1 cellular context compared by ENCODE assay signal in the genomic region with DNA sequence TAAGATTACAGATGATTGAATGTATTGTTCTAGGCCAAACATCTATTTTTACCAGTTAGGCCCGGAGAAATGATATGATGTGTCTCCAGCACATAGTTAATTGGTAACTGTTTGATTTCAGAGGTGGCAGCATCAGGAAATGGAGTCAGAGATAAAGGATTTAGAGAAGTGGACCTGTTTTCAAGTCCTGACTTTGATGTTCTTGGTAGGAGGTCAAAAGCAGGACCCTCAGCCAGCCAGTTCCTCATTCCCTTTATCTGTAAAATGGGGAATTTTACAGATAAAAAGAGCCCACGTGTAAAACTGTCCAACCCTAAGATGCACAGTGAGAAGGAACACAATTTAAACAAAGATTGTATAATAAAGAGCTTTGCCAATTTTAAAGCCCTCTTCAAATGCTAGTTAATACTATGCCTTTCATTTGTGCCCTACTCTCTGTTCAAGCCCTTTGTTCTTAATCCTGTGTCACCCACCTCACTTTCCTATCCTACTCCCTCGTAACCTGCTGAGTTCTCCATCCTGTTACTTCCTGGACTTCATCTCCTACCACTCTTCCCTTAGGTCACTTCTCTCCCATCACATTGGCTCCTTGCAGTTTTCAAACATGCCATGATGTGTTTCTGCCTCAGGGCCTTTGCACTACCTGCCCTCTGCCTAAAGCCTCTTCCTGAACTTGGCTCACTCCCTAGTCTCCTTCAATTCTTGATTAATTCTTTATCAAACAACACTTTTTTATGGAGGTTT.
A peak's percentile ranks its signal among the peaks of the same experiment; 100 is the strongest.
TF ChIP-seq lines count a peak whose summit lies in the region.

No MANE protein-coding gene starts in this region.

TF ChIP-seq in HepG2, 621 proteins besides CTCF, POLR2A, EP300 and RAD21 (continued from another document and continues in another):
- TF ChIP-seq ZNF331 (CRISPR knock-in tag; IDR thresholded peaks at IDR 0.05) (no peak), NCOA2 (CRISPR knock-in tag; IDR thresholded peaks at IDR 0.05) (peak; percentile 88), ZNF891 (CRISPR knock-in tag; IDR thresholded peaks at IDR 0.05) (no peak), HMG20A (CRISPR knock-in tag; IDR thresholded peaks at IDR 0.05; ENCODE audit: borderline replicate concordance) (peak; percentile 79; the same call in 1 of the 2 replicates), RCOR2 (CRISPR knock-in tag; IDR thresholded peaks at IDR 0.05) (peak; percentile 70; the same call in 1 of the 2 replicates), ZNF629 (CRISPR knock-in tag; conservative IDR thresholded peaks at IDR 0.05) (peak; percentile 95), ZNF460 (CRISPR knock-in tag; IDR thresholded peaks at IDR 0.05; ENCODE audit: borderline replicate concordance) (no peak), SALL1 (CRISPR knock-in tag; IDR thresholded peaks at IDR 0.05) (0 out of 2 replicates have a peak, but pooled peaks have one; percentile 6), ESRRA (CRISPR knock-in tag; IDR thresholded peaks at IDR 0.05; ENCODE audit: low read depth) (0 out of 2 replicates have a peak, but pooled peaks have one; percentile 27), FOXA3 (CRISPR knock-in tag; IDR thresholded peaks at IDR 0.05) (peak; percentile 50; the same call in 1 of the 2 replicates), CREM (IDR thresholded peaks at IDR 0.05) (peak; percentile 80; the same call in 1 of the 2 replicates), CREM (CRISPR knock-in tag; IDR thresholded peaks at IDR 0.05) (no peak), ZNF10 (CRISPR knock-in tag; IDR thresholded peaks at IDR 0.05; ENCODE audit: borderline replicate concordance, low read depth) (no peak), GATAD1 (CRISPR knock-in tag; IDR thresholded peaks at IDR 0.05) (no peak), FOSL2 (CRISPR knock-in tag; IDR thresholded peaks at IDR 0.05) (peak; percentile 44), LCORL (IDR thresholded peaks at IDR 0.05) (no peak), LCORL (CRISPR knock-in tag; IDR thresholded peaks at IDR 0.05) (no peak), RFXAP (CRISPR knock-in tag; IDR thresholded peaks at IDR 0.05; ENCODE audit: borderline replicate concordance) (no peak), PHF21A (CRISPR knock-in tag; IDR thresholded peaks at IDR 0.05) (0 out of 2 replicates have a peak, but pooled peaks have one; percentile 53), CBX5 (CRISPR knock-in tag; IDR thresholded peaks at IDR 0.05; ENCODE audit: borderline replicate concordance) (no peak), ZBTB38 (CRISPR knock-in tag; IDR thresholded peaks at IDR 0.05) (no peak), U2AF1 (optimal IDR thresholded peaks at IDR 0.05; ENCODE audit: low read depth, low read length) (no peak), RAD51 (IDR thresholded peaks at IDR 0.05; ENCODE audit: borderline replicate concordance) (no peak), MED1 (CRISPR knock-in tag; IDR thresholded peaks at IDR 0.05) (peak; percentile 96), ZMYM3 (CRISPR knock-in tag; IDR thresholded peaks at IDR 0.05) (peak; percentile 92), GATA4 (IDR thresholded peaks at IDR 0.05; ENCODE audit: borderline replicate concordance, low read depth) (peak; percentile 96), MXI1 (IDR thresholded peaks at IDR 0.05; ENCODE audit: borderline replicate concordance, low read depth, low read length) (no peak), CENPX (CRISPR knock-in tag; IDR thresholded peaks at IDR 0.05) (no peak), ZMYM2 (CRISPR knock-in tag; IDR thresholded peaks at IDR 0.05) (peak; percentile 28; the same call in 1 of the 2 replicates), AGO2 (optimal IDR thresholded peaks at IDR 0.05; ENCODE audit: low read depth, low read length) (no peak), CHD4 (IDR thresholded peaks at IDR 0.05; ENCODE audit: borderline replicate concordance, low read length) (peak; percentile 72; the same call in 1 of the 2 replicates), RARA (CRISPR knock-in tag; IDR thresholded peaks at IDR 0.05) (peak; percentile 59), MED13 (CRISPR knock-in tag; IDR thresholded peaks at IDR 0.05) (peak; percentile 77), ZBTB7B (CRISPR knock-in tag; IDR thresholded peaks at IDR 0.05) (peak; percentile 77; the same call in 1 of the 2 replicates), ZNF570 (CRISPR knock-in tag; IDR thresholded peaks at IDR 0.05; ENCODE audit: borderline replicate concordance) (no peak), HNF4A (CRISPR knock-in tag; IDR thresholded peaks at IDR 0.05) (peak; percentile 32; the same call in 1 of the 2 replicates), TEAD3 (CRISPR knock-in tag; optimal IDR thresholded peaks at IDR 0.05; ENCODE audit: borderline replicate concordance) (peak; percentile 14), ZNF550 (CRISPR knock-in tag; IDR thresholded peaks at IDR 0.05; ENCODE audit: borderline replicate concordance) (no peak), BCL6 (CRISPR knock-in tag; IDR thresholded peaks at IDR 0.05) (peak; percentile 49), SIX1 (CRISPR knock-in tag; IDR thresholded peaks at IDR 0.05; ENCODE audit: borderline replicate concordance) (peak; percentile 35; the same call in 1 of the 2 replicates), ZNF225 (CRISPR knock-in tag; IDR thresholded peaks at IDR 0.05) (no peak)
- TF ChIP-seq, protein P1, sequence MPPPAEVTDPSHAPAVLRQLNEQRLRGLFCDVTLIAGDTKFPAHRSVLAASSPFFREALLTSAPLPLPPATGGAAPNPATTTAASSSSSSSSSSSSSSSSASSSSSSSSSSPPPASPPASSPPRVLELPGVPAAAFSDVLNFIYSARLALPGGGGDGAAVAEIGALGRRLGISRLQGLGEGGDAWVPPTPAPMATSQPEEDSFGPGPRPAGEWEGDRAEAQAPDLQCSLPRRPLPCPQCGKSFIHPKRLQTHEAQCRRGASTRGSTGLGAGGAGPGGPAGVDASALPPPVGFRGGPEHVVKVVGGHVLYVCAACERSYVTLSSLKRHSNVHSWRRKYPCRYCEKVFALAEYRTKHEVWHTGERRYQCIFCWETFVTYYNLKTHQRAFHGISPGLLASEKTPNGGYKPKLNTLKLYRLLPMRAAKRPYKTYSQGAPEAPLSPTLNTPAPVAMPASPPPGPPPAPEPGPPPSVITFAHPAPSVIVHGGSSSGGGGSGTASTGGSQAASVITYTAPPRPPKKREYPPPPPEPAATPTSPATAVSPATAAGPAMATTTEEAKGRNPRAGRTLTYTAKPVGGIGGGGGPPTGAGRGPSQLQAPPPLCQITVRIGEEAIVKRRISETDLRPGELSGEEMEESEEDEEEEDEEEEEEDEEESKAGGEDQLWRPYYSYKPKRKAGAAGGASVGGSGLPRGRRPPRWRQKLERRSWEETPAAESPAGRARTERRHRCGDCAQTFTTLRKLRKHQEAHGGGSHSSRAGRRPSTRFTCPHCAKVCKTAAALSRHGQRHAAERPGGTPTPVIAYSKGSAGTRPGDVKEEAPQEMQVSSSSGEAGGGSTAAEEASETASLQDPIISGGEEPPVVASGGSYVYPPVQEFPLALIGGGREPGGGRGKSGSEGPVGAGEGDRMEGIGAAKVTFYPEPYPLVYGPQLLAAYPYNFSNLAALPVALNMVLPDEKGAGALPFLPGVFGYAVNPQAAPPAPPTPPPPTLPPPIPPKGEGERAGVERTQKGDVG (CRISPR knock-in tag; IDR thresholded peaks at IDR 0.05; ENCODE audit: borderline replicate concordance), result no peak
- TF ChIP-seq, protein P2, sequence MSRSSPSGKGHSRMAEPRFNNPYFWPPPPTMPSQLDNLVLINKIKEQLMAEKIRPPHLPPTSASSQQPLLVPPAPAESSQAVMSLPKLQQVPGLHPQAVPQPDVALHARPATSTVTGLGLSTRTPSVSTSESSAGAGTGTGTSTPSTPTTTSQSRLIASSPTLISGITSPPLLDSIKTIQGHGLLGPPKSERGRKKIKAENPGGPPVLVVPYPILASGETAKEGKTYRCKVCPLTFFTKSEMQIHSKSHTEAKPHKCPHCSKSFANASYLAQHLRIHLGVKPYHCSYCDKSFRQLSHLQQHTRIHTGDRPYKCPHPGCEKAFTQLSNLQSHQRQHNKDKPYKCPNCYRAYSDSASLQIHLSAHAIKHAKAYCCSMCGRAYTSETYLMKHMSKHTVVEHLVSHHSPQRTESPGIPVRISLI (CRISPR knock-in tag; IDR thresholded peaks at IDR 0.05; ENCODE audit: borderline replicate concordance), result peak; percentile 20; the same call in 1 of the 2 replicates
- TF ChIP-seq, protein P3, sequence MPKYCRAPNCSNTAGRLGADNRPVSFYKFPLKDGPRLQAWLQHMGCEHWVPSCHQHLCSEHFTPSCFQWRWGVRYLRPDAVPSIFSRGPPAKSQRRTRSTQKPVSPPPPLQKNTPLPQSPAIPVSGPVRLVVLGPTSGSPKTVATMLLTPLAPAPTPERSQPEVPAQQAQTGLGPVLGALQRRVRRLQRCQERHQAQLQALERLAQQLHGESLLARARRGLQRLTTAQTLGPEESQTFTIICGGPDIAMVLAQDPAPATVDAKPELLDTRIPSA (CRISPR knock-in tag; IDR thresholded peaks at IDR 0.05; ENCODE audit: borderline replicate concordance), result no peak
- TF ChIP-seq, protein P4, sequence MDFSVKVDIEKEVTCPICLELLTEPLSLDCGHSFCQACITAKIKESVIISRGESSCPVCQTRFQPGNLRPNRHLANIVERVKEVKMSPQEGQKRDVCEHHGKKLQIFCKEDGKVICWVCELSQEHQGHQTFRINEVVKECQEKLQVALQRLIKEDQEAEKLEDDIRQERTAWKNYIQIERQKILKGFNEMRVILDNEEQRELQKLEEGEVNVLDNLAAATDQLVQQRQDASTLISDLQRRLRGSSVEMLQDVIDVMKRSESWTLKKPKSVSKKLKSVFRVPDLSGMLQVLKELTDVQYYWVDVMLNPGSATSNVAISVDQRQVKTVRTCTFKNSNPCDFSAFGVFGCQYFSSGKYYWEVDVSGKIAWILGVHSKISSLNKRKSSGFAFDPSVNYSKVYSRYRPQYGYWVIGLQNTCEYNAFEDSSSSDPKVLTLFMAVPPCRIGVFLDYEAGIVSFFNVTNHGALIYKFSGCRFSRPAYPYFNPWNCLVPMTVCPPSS (IDR thresholded peaks at IDR 0.05), result no peak
- TF ChIP-seq, protein P5, sequence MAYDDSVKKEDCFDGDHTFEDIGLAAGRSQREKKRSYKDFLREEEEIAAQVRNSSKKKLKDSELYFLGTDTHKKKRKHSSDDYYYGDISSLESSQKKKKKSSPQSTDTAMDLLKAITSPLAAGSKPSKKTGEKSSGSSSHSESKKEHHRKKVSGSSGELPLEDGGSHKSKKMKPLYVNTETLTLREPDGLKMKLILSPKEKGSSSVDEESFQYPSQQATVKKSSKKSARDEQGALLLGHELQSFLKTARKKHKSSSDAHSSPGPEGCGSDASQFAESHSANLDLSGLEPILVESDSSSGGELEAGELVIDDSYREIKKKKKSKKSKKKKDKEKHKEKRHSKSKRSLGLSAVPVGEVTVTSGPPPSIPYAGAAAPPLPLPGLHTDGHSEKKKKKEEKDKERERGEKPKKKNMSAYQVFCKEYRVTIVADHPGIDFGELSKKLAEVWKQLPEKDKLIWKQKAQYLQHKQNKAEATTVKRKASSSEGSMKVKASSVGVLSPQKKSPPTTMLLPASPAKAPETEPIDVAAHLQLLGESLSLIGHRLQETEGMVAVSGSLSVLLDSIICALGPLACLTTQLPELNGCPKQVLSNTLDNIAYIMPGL (CRISPR knock-in tag; IDR thresholded peaks at IDR 0.05; ENCODE audit: borderline replicate concordance in 1 of 2, low read depth in 1 of 2), result no peak
- TF ChIP-seq, protein P6, sequence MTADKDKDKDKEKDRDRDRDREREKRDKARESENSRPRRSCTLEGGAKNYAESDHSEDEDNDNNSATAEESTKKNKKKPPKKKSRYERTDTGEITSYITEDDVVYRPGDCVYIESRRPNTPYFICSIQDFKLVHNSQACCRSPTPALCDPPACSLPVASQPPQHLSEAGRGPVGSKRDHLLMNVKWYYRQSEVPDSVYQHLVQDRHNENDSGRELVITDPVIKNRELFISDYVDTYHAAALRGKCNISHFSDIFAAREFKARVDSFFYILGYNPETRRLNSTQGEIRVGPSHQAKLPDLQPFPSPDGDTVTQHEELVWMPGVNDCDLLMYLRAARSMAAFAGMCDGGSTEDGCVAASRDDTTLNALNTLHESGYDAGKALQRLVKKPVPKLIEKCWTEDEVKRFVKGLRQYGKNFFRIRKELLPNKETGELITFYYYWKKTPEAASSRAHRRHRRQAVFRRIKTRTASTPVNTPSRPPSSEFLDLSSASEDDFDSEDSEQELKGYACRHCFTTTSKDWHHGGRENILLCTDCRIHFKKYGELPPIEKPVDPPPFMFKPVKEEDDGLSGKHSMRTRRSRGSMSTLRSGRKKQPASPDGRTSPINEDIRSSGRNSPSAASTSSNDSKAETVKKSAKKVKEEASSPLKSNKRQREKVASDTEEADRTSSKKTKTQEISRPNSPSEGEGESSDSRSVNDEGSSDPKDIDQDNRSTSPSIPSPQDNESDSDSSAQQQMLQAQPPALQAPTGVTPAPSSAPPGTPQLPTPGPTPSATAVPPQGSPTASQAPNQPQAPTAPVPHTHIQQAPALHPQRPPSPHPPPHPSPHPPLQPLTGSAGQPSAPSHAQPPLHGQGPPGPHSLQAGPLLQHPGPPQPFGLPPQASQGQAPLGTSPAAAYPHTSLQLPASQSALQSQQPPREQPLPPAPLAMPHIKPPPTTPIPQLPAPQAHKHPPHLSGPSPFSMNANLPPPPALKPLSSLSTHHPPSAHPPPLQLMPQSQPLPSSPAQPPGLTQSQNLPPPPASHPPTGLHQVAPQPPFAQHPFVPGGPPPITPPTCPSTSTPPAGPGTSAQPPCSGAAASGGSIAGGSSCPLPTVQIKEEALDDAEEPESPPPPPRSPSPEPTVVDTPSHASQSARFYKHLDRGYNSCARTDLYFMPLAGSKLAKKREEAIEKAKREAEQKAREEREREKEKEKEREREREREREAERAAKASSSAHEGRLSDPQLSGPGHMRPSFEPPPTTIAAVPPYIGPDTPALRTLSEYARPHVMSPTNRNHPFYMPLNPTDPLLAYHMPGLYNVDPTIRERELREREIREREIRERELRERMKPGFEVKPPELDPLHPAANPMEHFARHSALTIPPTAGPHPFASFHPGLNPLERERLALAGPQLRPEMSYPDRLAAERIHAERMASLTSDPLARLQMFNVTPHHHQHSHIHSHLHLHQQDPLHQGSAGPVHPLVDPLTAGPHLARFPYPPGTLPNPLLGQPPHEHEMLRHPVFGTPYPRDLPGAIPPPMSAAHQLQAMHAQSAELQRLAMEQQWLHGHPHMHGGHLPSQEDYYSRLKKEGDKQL (CRISPR knock-in tag; IDR thresholded peaks at IDR 0.05; ENCODE audit: low read depth), result 0 out of 2 replicates have a peak, but pooled peaks have one; percentile 41
- TF ChIP-seq, protein P7, sequence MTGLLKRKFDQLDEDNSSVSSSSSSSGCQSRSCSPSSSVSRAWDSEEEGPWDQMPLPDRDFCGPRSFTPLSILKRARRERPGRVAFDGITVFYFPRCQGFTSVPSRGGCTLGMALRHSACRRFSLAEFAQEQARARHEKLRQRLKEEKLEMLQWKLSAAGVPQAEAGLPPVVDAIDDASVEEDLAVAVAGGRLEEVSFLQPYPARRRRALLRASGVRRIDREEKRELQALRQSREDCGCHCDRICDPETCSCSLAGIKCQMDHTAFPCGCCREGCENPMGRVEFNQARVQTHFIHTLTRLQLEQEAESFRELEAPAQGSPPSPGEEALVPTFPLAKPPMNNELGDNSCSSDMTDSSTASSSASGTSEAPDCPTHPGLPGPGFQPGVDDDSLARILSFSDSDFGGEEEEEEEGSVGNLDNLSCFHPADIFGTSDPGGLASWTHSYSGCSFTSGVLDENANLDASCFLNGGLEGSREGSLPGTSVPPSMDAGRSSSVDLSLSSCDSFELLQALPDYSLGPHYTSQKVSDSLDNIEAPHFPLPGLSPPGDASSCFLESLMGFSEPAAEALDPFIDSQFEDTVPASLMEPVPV (CRISPR knock-in tag; IDR thresholded peaks at IDR 0.05), result no peak
